Comparison of ENCODE assay signal across 8 cellular contexts in the genomic region with DNA sequence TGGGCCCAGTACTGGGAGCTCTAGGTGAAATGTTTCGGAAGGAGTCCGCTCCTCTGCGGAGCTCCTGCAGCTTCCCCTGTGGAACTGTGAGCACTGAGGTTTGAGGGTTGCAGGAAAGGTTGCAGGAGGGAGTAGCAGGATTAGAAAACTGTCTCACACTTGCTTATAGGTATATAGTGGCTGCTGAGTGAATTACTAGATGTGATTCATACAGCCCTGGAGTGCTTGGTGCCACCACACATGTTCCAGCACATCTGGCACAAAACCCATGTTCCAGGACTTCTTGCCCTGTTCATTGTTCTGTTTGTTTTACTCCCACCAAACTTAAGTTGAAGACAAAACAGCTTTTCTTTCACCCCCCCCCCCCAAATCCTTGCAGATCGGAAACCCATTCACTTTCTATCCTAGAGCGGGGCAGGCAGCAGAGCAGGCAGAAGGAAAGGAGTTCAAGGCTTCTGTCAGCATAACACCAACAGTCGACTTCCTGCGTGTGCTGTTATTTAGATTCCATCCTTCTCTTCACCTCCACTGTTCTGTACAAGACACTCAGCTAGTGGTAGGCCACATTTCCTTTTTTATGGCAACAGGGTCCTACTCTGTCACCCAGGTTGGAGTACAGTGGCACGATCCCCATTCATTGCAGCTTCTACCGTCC. TPM values are rescaled to one million over a fixed set of nuclear protein-coding genes. Genes with fewer than 3 reads are reported as not detected.
A peak's percentile ranks its signal among the peaks of the same experiment; 100 is the strongest.
DNase-seq lines count a peak whose midpoint lies in the region; TF ChIP-seq lines count a peak whose summit lies in the region.

No MANE protein-coding gene starts in this region.

- H3K27ac Mint-ChIP-seq in IgD-negative memory B cell = peak overlapping the region; percentile 84 to 97 (median 94)
- peak overlapping the region; percentile 94 to 99 (median 97) for H3K27ac Mint-ChIP-seq in immature natural killer cell
- peak overlapping the region; percentile 98 for H3K27ac Mint-ChIP-seq in stimulated activated naive CD8-positive, alpha-beta T cell treated with anti-CD3 and anti-CD28 coated beads, Interleukin-15, Interleukin-2, amounts not matched to agents 100 ng/mL and 50 ng/mL, for 24 hours

- H3K4me3 ChIP-seq in GM12864 (ENCODE audit: low read depth, low read length) = peak overlapping the region; percentile 57

- peak overlapping the region; percentile 90 for H3K27ac ChIP-seq in angular gyrus (ENCODE audit: low read depth, low read length)

- DNase-seq in GM12864 (ENCODE audit: low read depth) = no peak
- no peak for DNase-seq in immature natural killer cell
- no peak for DNase-seq in activated CD8-positive, alpha-beta memory T cell treated with anti-CD3 and anti-CD28 coated beads, Interleukin-2, amount 50 U/mL, for 48 hours
- DNase-seq in cerebellar nuclear complex (lab: John Stamatoyannopoulos, UW) = no peak
- no peak for DNase-seq in activated CD4-positive, alpha-beta T cell treated with anti-CD3 and anti-CD28 coated beads, Interleukin-2, amount 50 U/mL, for 48 hours

- H3K9me3 Mint-ChIP-seq in IgD-negative memory B cell (no peaks in the 10 kb centered on the region), immature natural killer cell (no peaks in the 10 kb centered on the region)
- H3K9me3 Mint-ChIP-seq in stimulated activated naive CD8-positive, alpha-beta T cell treated with anti-CD3 and anti-CD28 coated beads, Interleukin-15, Interleukin-2, amounts not matched to agents 100 ng/mL and 50 ng/mL, for 24 hours = no peaks in the 10 kb centered on the region

- no peaks in the 10 kb centered on the region for H3K36me3 Mint-ChIP-seq in IgD-negative memory B cell
- peaks cover 0 to 4% (median 4%) of the 10 kb centered on the region in 3 donors for H3K36me3 Mint-ChIP-seq in immature natural killer cell
- H3K36me3 Mint-ChIP-seq in stimulated activated naive CD8-positive, alpha-beta T cell treated with anti-CD3 and anti-CD28 coated beads, Interleukin-15, Interleukin-2, amounts not matched to agents 100 ng/mL and 50 ng/mL, for 24 hours (ENCODE audit: low read depth) = peaks cover 13% of the 10 kb centered on the region

- H3K4me1 Mint-ChIP-seq in IgD-negative memory B cell = peaks cover 28 to 32% (median 30%) of the 10 kb centered on the region in 3 donors
- peaks cover 40 to 50% of the 10 kb centered on the region in 2 donors for H3K4me1 Mint-ChIP-seq in immature natural killer cell
- peaks cover 58% of the 10 kb centered on the region for H3K4me1 Mint-ChIP-seq in stimulated activated naive CD8-positive, alpha-beta T cell treated with anti-CD3 and anti-CD28 coated beads, Interleukin-15, Interleukin-2, amounts not matched to agents 100 ng/mL and 50 ng/mL, for 24 hours (ENCODE audit: low read depth)

- H3K27me3 Mint-ChIP-seq in IgD-negative memory B cell = no peaks in the 10 kb centered on the region
- peaks cover 3 to 13% (median 6%) of the 10 kb centered on the region in 3 donors for H3K27me3 Mint-ChIP-seq in immature natural killer cell (ENCODE audit: low read depth in 3 of 3)
- no peaks in the 10 kb centered on the region for H3K27me3 Mint-ChIP-seq in stimulated activated naive CD8-positive, alpha-beta T cell treated with anti-CD3 and anti-CD28 coated beads, Interleukin-15, Interleukin-2, amounts not matched to agents 100 ng/mL and 50 ng/mL, for 24 hours

- peak; percentile 6 for TF ChIP-seq CTCF in GM12864 (IDR thresholded peaks at IDR 0.05; ENCODE audit: low read depth, low read length, missing control alignments)

- H3K4me3 Mint-ChIP-seq in IgD-negative memory B cell (peak overlapping the region; percentile 94 to 99 (median 98)), immature natural killer cell (peak overlapping the region; percentile 89 to 97 (median 96))
- peak overlapping the region; percentile 95 for H3K4me3 Mint-ChIP-seq in stimulated activated naive CD8-positive, alpha-beta T cell treated with anti-CD3 and anti-CD28 coated beads, Interleukin-15, Interleukin-2, amounts not matched to agents 100 ng/mL and 50 ng/mL, for 24 hours

RNA-seq across cellular contexts. Expression of a gene that starts 0.7 kb away (rescaled TPM):
- 12.7 TPM for polyA plus RNA-seq in IgD-negative memory B cell
- 10 to 100 TPM; 12.2 to 18.1 (median 16.4) TPM for polyA plus RNA-seq in immature natural killer cell

RNA-seq across cellular contexts. Expression of a gene that starts 4.7 kb away (rescaled TPM):
- polyA plus RNA-seq in IgD-negative memory B cell = 17.5 TPM
- 10 to 100 TPM; 17.1 to 29.9 (median 17.7) TPM for polyA plus RNA-seq in immature natural killer cell

RNA-seq across cellular contexts. Expression of a gene that starts 19.1 kb away (rescaled TPM):
- polyA plus RNA-seq in IgD-negative memory B cell = 1.2 TPM
- under 1 TPM in 1 of 3 donors, not detected in 2; 0.55 TPM for polyA plus RNA-seq in immature natural killer cell

RNA-seq across cellular contexts. Expression of a gene that starts 34.1 kb away (rescaled TPM):
- polyA plus RNA-seq in IgD-negative memory B cell (76.3 TPM), immature natural killer cell (100 to 1,000 TPM in 1 of 3 donors, 10 to 100 TPM in 2; 92.4 to 157 (median 97.6) TPM)

RNA-seq across cellular contexts. Expression of a gene that starts 34.4 kb away (rescaled TPM):
- polyA plus RNA-seq in IgD-negative memory B cell = 60.3 TPM
- 100 to 1,000 TPM; 123 to 228 (median 143) TPM for polyA plus RNA-seq in immature natural killer cell
